Comparison of ENCODE assay signal across 8 cellular contexts in the genomic region with DNA sequence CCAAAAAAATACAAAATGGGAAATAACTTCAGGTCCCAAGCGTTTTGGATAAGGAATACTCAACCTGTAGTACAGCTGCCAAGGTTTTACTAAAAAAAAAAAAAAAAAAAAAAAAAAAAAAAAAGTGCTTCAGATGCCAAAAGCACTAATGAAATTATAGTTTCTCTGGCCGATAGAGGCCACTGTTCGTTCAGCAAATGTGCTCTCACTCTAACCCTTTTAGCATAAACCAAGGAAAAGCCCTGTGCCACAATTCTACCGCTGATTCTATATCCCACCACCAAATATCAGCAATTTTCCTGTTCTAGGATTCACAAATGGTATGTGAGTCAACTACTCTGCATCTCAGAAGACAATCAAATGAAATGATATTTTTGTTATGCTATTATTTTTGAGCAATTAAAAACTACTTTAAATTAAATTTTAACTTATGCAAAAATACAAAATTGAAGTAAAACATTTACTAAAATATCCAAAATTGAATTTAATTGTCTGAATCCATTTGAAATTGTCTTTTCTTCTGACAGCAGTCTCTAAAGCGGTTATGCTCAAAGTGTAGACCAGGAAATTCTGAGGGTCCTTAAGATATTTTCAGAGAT.
DNase-seq lines count a peak whose midpoint lies in the region; TF ChIP-seq lines count a peak whose summit lies in the region.

No MANE protein-coding gene starts in this region.

- H3K27ac ChIP-seq in WERI-Rb-1, result no peak overlapping the region
- H3K27ac ChIP-seq in cardiac muscle cell, result no peak overlapping the region

- peaks cover 6% of the 10 kb centered on the region for H3K4me1 Mint-ChIP-seq in activated T-helper 1 cell treated with anti-CD3 and anti-CD28 coated beads, Interleukin-12 subunit alpha, Interleukin-12 subunit beta, Interleukin-2, Interleukin-4 antibody, amounts not matched to agents 30 ng/mL and 10 ng/mL and 1 ng/mL, durations not matched to agents 14 hours and 24 hours and 36 hours (ENCODE audit: low read depth)

- peaks cover 40% of the 10 kb centered on the region for H3K36me3 Mint-ChIP-seq in activated T-helper 1 cell treated with anti-CD3 and anti-CD28 coated beads, Interleukin-12 subunit alpha, Interleukin-12 subunit beta, Interleukin-2, Interleukin-4 antibody, amounts not matched to agents 30 ng/mL and 10 ng/mL and 1 ng/mL, durations not matched to agents 14 hours and 24 hours and 36 hours (ENCODE audit: low read depth)

- peak; percentile 64 for TF ChIP-seq CTCF in BJ (IDR thresholded peaks at IDR 0.05; ENCODE audit: insufficient read depth, low read depth, low read length)
- peak; percentile 46 for TF ChIP-seq CTCF in GM13976 (IDR thresholded peaks at IDR 0.05; ENCODE audit: borderline replicate concordance, control extremely low read depth, extremely low read depth, insufficient read depth, missing control alignments)
- peak; percentile 33 for TF ChIP-seq CTCF in WERI-Rb-1 (IDR thresholded peaks at IDR 0.05; ENCODE audit: low read depth, low read length)
- TF ChIP-seq CTCF in cardiac muscle cell (IDR thresholded peaks at IDR 0.05; ENCODE audit: low read depth, low read length), result peak; percentile 58

- in situ Hi-C loops in GM13976 (cut with MboI; ENCODE audit: low sequenced_read_pairs, unreplicated experiment), result no loop called here

- intact Hi-C loops in activated T-helper 1 cell treated with anti-CD3 and anti-CD28 coated beads, Interleukin-12 subunit alpha, Interleukin-12 subunit beta, Interleukin-2, Interleukin-4 antibody, amounts not matched to agents 30 ng/mL and 10 ng/mL and 1 ng/mL, durations not matched to agents 14 hours and 24 hours and 36 hours (cut with micrococcal nuclease), result loop anchor here (1.0 to 10.0 kb wide), 3 partner anchors 86 to 550 kb away; no protein-coding TSS in a partner anchor

- H3K4me3 Mint-ChIP-seq in activated T-helper 1 cell treated with anti-CD3 and anti-CD28 coated beads, Interleukin-12 subunit alpha, Interleukin-12 subunit beta, Interleukin-2, Interleukin-4 antibody, amounts not matched to agents 30 ng/mL and 10 ng/mL and 1 ng/mL, durations not matched to agents 14 hours and 24 hours and 36 hours, result no peak overlapping the region

- peaks cover 19% of the 10 kb centered on the region for H3K4me1 ChIP-seq in cardiac muscle cell (ENCODE audit: low read depth)

- H3K27me3 Mint-ChIP-seq in activated T-helper 1 cell treated with anti-CD3 and anti-CD28 coated beads, Interleukin-12 subunit alpha, Interleukin-12 subunit beta, Interleukin-2, Interleukin-4 antibody, amounts not matched to agents 30 ng/mL and 10 ng/mL and 1 ng/mL, durations not matched to agents 14 hours and 24 hours and 36 hours (ENCODE audit: insufficient read depth), result no peaks in the 10 kb centered on the region

- POLR2A ChIA-PET in BJ (lab: Charles Lee), result interaction anchor here (0.6 kb wide), 1 partner anchor 57 kb away, joined by 6 read pairs; no protein-coding TSS in a partner anchor

- DNase-seq in BJ (ENCODE audit: low read depth) (no peak), GM13976 (ENCODE audit: low spot score) (peak; percentile 32), NCI-H1092 (lab: John Stamatoyannopoulos, UW) (peak; percentile 20), WERI-Rb-1 (peak; percentile 43), cardiac muscle cell (ENCODE audit: low read depth in 1 of 2, low spot score in 1 of 2) (peak; percentile 67 to 78), retina (peak; percentile 15), OCI-M2 (lab: John Stamatoyannopoulos, UW; ENCODE audit: unreplicated experiment) (no peak)
- DNase-seq in activated T-helper 1 cell treated with anti-CD3 and anti-CD28 coated beads, Interleukin-12 subunit alpha, Interleukin-12 subunit beta, Interleukin-2, Interleukin-4 antibody, amounts not matched to agents 30 ng/mL and 10 ng/mL and 1 ng/mL, durations not matched to agents 14 hours and 24 hours and 36 hours (ENCODE audit: low spot score), result no peak

- H3K9me3 ChIP-seq in WERI-Rb-1 (ENCODE audit: severe bottlenecking) (no peaks in the 10 kb centered on the region), cardiac muscle cell (ENCODE audit: low read depth) (no peaks in the 10 kb centered on the region)

- H3K36me3 ChIP-seq in BJ (ENCODE audit: control insufficient read depth, insufficient read depth, low read length) (no peaks in the 10 kb centered on the region), WERI-Rb-1 (peaks cover 13% of the 10 kb centered on the region), cardiac muscle cell (peaks cover 5% of the 10 kb centered on the region)

- CTCF ChIA-PET in BJ (lab: Yijun Ruan, JAX), result interaction anchor here (0.7 to 3.6 kb wide), 3 partner anchors 86 to 126 kb away, joined by 3 to 20 read pairs (median 3); no protein-coding TSS in a partner anchor

- H3K9me3 Mint-ChIP-seq in activated T-helper 1 cell treated with anti-CD3 and anti-CD28 coated beads, Interleukin-12 subunit alpha, Interleukin-12 subunit beta, Interleukin-2, Interleukin-4 antibody, amounts not matched to agents 30 ng/mL and 10 ng/mL and 1 ng/mL, durations not matched to agents 14 hours and 24 hours and 36 hours, result peaks cover 8% of the 10 kb centered on the region

- H3K27ac Mint-ChIP-seq in activated T-helper 1 cell treated with anti-CD3 and anti-CD28 coated beads, Interleukin-12 subunit alpha, Interleukin-12 subunit beta, Interleukin-2, Interleukin-4 antibody, amounts not matched to agents 30 ng/mL and 10 ng/mL and 1 ng/mL, durations not matched to agents 14 hours and 24 hours and 36 hours, result no peak overlapping the region

- H3K4me3 ChIP-seq in BJ (ENCODE audit: low read depth, low read length), result no peak overlapping the region
- no peak overlapping the region for H3K4me3 ChIP-seq in WERI-Rb-1 (ENCODE audit: low read depth, low read length)
- no peak overlapping the region for H3K4me3 ChIP-seq in cardiac muscle cell

- H3K27me3 ChIP-seq in BJ (ENCODE audit: control insufficient read depth, insufficient read depth, low read length) (no peaks in the 10 kb centered on the region), WERI-Rb-1 (ENCODE audit: insufficient read depth, low read depth, severe bottlenecking) (no peaks in the 10 kb centered on the region), cardiac muscle cell (no peaks in the 10 kb centered on the region)

Comparison
In these comparisons a context has a peak if more than half of its experiments do, and no peak if none do; other contexts are left out.
1. DNase-seq: peak in GM13976 (single experiment), NCI-H1092 (single experiment), WERI-Rb-1 (single experiment), cardiac muscle cell (2 of 2) and retina (single experiment); none in BJ (single experiment), OCI-M2 (single experiment) and activated T-helper 1 cell treated with anti-CD3 and anti-CD28 coated beads, Interleukin-12 subunit alpha, Interleukin-12 subunit beta, Interleukin-2, Interleukin-4 antibody, amounts not matched to agents 30 ng/mL and 10 ng/mL and 1 ng/mL, durations not matched to agents 14 hours and 24 hours and 36 hours (single experiment).
2. Peak in every context shown above with its lines, with median percentiles within 50 percentile points of each other: CTCF ChIP-seq.